12 cellular contexts compared by ENCODE assay signal in genomic region chr21:27423906-27424595, GRCh38.
DNase-seq lines count a peak whose midpoint lies in the region; ATAC-seq and TF ChIP-seq lines count a peak whose summit lies in the region.
"Had no signal": no experiment of that assay in that cellular context is flagged by ENCODE, and none has a peak within 500 bp of the region (broad histone marks: within the 10 kb centered on the region; RNA-seq: fewer than 3 reads in every experiment).

No MANE protein-coding gene starts in this region.

- peak; percentile 10 for DNase-seq in H7
- DNase-seq in ascending aorta (ENCODE audit: low spot score in 2 of 2): no peak
- DNase-seq in right cardiac atrium: no peak
- no peak for DNase-seq in sciatic nerve (ENCODE audit: low spot score)
- DNase-seq in BE2C: no peak
- no peak for DNase-seq in T-helper 1 cell
- DNase-seq in HuH-7 (ENCODE audit: low spot score): no peak
- DNase-seq: lower lobe of right lung, NCI-H1694 treated with DMSO at 0.1 percent for 48 hours, PC-9, WERI-Rb-1 had no signal

- WGBS in right cardiac atrium: 95% methylated on average over 4 of the region's 4 CpGs

- ATAC-seq in right cardiac atrium (peak; percentile 36 to 65), sciatic nerve (peak; percentile 20), HG03108 (IDR thresholded peaks at IDR 0.05; ENCODE audit: unreplicated experiment) (no peak)

- peaks cover 8 to 29% of the 10 kb centered on the region in 2 donors for H3K4me1 ChIP-seq in ascending aorta
- H3K4me1 ChIP-seq in right cardiac atrium (ENCODE audit: control insufficient read depth, insufficient read depth, low read length): peaks cover 4% of the 10 kb centered on the region
- H3K4me1 ChIP-seq in BE2C: peaks cover 22% of the 10 kb centered on the region

- H3K4me3 ChIP-seq in H7 (ENCODE audit: insufficient read depth, low read depth, low read length): no peak overlapping the region
- no peak overlapping the region for H3K4me3 ChIP-seq in ascending aorta
- no peak overlapping the region for H3K4me3 ChIP-seq in right cardiac atrium (ENCODE audit: low read length)
- no peak overlapping the region for H3K4me3 ChIP-seq in BE2C (ENCODE audit: low read depth, low read length)
- H3K4me3 ChIP-seq: lower lobe of right lung, PC-9 had no signal

- intact Hi-C loops in ascending aorta (cut with DNase I) (loop anchor here (5.0 to 10.0 kb wide), 3 partner anchors 141 to 1321 kb away; partner anchors contain the start of gene ADAMTS1), right cardiac atrium (cut with DNase I) (no loop called here), sciatic nerve (cut with DNase I) (no loop called here)

- H3K9me3 ChIP-seq in ascending aorta: no peaks in the 10 kb centered on the region
- H3K9me3 ChIP-seq in right cardiac atrium (ENCODE audit: control insufficient read depth, low read length): no peaks in the 10 kb centered on the region
- H3K9me3 ChIP-seq in BE2C: no peaks in the 10 kb centered on the region; the same call in 1 of the 2 replicates
- H3K9me3 ChIP-seq: lower lobe of right lung had no signal

- H3K36me3 ChIP-seq in H7 (replicated peaks; ENCODE audit: control insufficient read depth, insufficient read depth, low read length): no peaks in the 10 kb centered on the region
- no peaks in the 10 kb centered on the region for H3K36me3 ChIP-seq in ascending aorta
- H3K36me3 ChIP-seq in BE2C: no peaks in the 10 kb centered on the region
- H3K36me3 ChIP-seq: lower lobe of right lung, WERI-Rb-1 had no signal

- H3K27me3 ChIP-seq in H7 (ENCODE audit: control insufficient read depth, insufficient read depth, low read length) (no peaks in the 10 kb centered on the region), ascending aorta (no peaks in the 10 kb centered on the region), right cardiac atrium (ENCODE audit: control insufficient read depth, insufficient read depth) (no peaks in the 10 kb centered on the region), BE2C (no peaks in the 10 kb centered on the region)

- H3K27ac ChIP-seq in ascending aorta (peak overlapping the region; percentile 54 to 62), right cardiac atrium (ENCODE audit: low read length) (no peak overlapping the region)
- H3K27ac ChIP-seq: lower lobe of right lung, PC-9, WERI-Rb-1 had no signal

- TF ChIP-seq CTCF in ascending aorta (IDR thresholded peaks at IDR 0.05): no peak
- TF ChIP-seq CTCF in BE2C (IDR thresholded peaks at IDR 0.05; ENCODE audit: low read depth, low read length): no peak
